8 cellular contexts compared by ENCODE assay signal in genomic region chr7:39624202-39624807, GRCh38. TPM values are rescaled to one million over a fixed set of nuclear protein-coding genes. Genes with fewer than 3 reads are reported as not detected.
A peak's percentile ranks its signal among the peaks of the same experiment; 100 is the strongest.
DNase-seq lines count a peak whose midpoint lies in the region; ATAC-seq and TF ChIP-seq lines count a peak whose summit lies in the region.

No MANE protein-coding gene starts in this region.

- no peak for TF ChIP-seq CTCF in GM20000 (IDR thresholded peaks at IDR 0.05; ENCODE audit: extremely low read depth, missing control alignments)
- no peak for TF ChIP-seq CTCF in colonic mucosa (IDR thresholded peaks at IDR 0.05)

- intact Hi-C loops in colonic mucosa (cut with DNase I): loop anchor here (5.0 to 10.0 kb wide), 2 partner anchors 52 to 110 kb away; no protein-coding TSS in a partner anchor

- peak overlapping the region; percentile 97 for H3K27ac ChIP-seq in colonic mucosa
- peak overlapping the region; percentile 98 for H3K27ac ChIP-seq in mesodermal cell (ENCODE audit: low read depth, low read length, severe bottlenecking)
- H3K27ac ChIP-seq in urinary bladder (ENCODE audit: low read depth): peak overlapping the region; percentile 80

- H3K36me3 ChIP-seq in colonic mucosa: no peaks in the 10 kb centered on the region
- peaks cover 10% of the 10 kb centered on the region for H3K36me3 ChIP-seq in mesodermal cell (ENCODE audit: control insufficient read depth, insufficient read depth, low read length)
- no peaks in the 10 kb centered on the region for H3K36me3 ChIP-seq in urinary bladder (ENCODE audit: insufficient read depth)

- H3K4me3 ChIP-seq in colonic mucosa (peak overlapping the region; percentile 90), mesodermal cell (ENCODE audit: extremely low read depth, insufficient read depth, low read length, poor library complexity, severe bottlenecking) (peak overlapping the region; percentile 92), urinary bladder (ENCODE audit: low read depth, low read length) (peak overlapping the region; percentile 97)

- H3K27me3 ChIP-seq in colonic mucosa: no peaks in the 10 kb centered on the region

- no peak for ATAC-seq in GM18909 (IDR thresholded peaks at IDR 0.05; ENCODE audit: poor library complexity, unreplicated experiment)

- H3K4me1 ChIP-seq in colonic mucosa: peaks cover 5% of the 10 kb centered on the region
- H3K4me1 ChIP-seq in mesodermal cell (ENCODE audit: control insufficient read depth, insufficient read depth, low read length, poor library complexity, severe bottlenecking): peaks cover 36% of the 10 kb centered on the region
- H3K4me1 ChIP-seq in urinary bladder (ENCODE audit: insufficient read depth): no peaks in the 10 kb centered on the region

- DNase-seq in Ammon's horn (ENCODE audit: low spot score): peak; percentile 44
- peak; percentile 66 for DNase-seq in GM20000 (ENCODE audit: low spot score)
- peak; percentile 47 for DNase-seq in RPMI7951 (ENCODE audit: low read depth)
- DNase-seq in colonic mucosa: peak; percentile 47
- no peak for DNase-seq in COLO829 (ENCODE audit: low spot score)

- no peaks in the 10 kb centered on the region for H3K9me3 ChIP-seq in colonic mucosa
- no peaks in the 10 kb centered on the region for H3K9me3 ChIP-seq in mesodermal cell (ENCODE audit: control insufficient read depth, low read length)

- 1 to 3% methylated on average over 6 of the region's 11 CpGs for WGBS in mesodermal cell (ENCODE audit: insufficient coverage in 2 of 2), 2 experiments
- WGBS in urinary bladder: 9% methylated on average over 11 of the region's 11 CpGs

- peak overlapping the region; percentile 72 to 84 for H3K9ac ChIP-seq in colonic mucosa (ENCODE audit: low read depth in 2 of 2, low read length in 2 of 2)

RNA-seq across cellular contexts. Expression of gene RALA, which starts 0.9 kb away (rescaled TPM):
- 18.7 and 19.2 TPM in 2 replicates for total RNA-seq in RPMI7951 (2014; rRNA removed; shearing (Covaris generic))
- total RNA-seq in colonic mucosa: 10 to 100 TPM; 47.8 to 55.6 TPM
- 65.1 TPM for polyA plus RNA-seq in mesodermal cell (2013, experiment 1 of 2)
- 69.9 TPM for polyA plus RNA-seq in mesodermal cell (2013, experiment 2 of 2)
- 32.7 TPM for total RNA-seq in urinary bladder
- 23.5 TPM for polyA plus RNA-seq in urinary bladder

RNA-seq across cellular contexts. Expression of gene YAE1, which starts 58.1 kb away (rescaled TPM):
- 44.8 and 52.7 TPM in 2 replicates for total RNA-seq in RPMI7951 (2014; rRNA removed; shearing (Covaris generic))
- total RNA-seq in colonic mucosa: 10 to 100 TPM; 21.8 to 23.2 TPM
- 24.2 TPM for polyA plus RNA-seq in mesodermal cell (2013, experiment 1 of 2)
- polyA plus RNA-seq in mesodermal cell (2013, experiment 2 of 2): 28.4 TPM
- 53.6 TPM for total RNA-seq in urinary bladder
- polyA plus RNA-seq in urinary bladder: 26.0 TPM
